Comparison of ENCODE assay signal across 13 cellular contexts in the genomic region with DNA sequence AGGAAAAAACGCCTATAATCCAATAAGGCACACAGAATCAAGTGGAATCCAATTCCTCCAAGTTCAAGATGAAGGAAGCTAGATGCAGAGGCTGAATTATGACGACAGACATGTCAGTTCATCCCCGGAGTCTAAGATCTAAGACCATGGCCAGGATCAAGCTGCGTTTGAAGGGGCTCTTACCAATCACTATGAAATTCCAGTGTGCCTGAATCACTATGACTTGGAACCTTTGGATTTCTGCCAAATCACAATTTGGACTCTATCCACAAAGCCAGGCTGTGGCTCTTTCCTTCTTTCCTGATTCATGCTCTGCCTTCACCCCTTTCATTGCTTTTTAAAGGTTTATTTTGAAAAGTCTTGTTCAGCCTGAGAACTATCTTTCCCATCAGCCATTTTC. TPM values are rescaled to one million over a fixed set of nuclear protein-coding genes. Genes with fewer than 3 reads are reported as not detected.
DNase-seq lines count a peak whose midpoint lies in the region; ATAC-seq and TF ChIP-seq lines count a peak whose summit lies in the region.
"Had no signal": no experiment of that assay in that cellular context is flagged by ENCODE, and none has a peak within 500 bp of the region (broad histone marks: within the 10 kb centered on the region; RNA-seq: fewer than 3 reads in every experiment).

No MANE protein-coding gene starts in this region.

- intact Hi-C loops in lower leg skin (cut with DNase I; ENCODE audit: low total_unique reads) (no loop called here), right lobe of liver (cut with DNase I) (no loop called here)

- no peaks in the 10 kb centered on the region for H3K4me1 ChIP-seq in right lobe of liver
- H3K4me1 ChIP-seq: vagina had no signal

- no peaks in the 10 kb centered on the region for H3K27me3 ChIP-seq in right lobe of liver
- H3K27me3 ChIP-seq: vagina had no signal

- DNase-seq in AG10803 (ENCODE audit: low read depth) (peak; percentile 76), HFFc6 (peak; percentile 94), astrocyte of the cerebellum (ENCODE audit: low read depth) (peak; percentile 83), lung microvascular endothelial cell (ENCODE audit: low read depth in 2 of 2) (peak; percentile 75), lower leg skin (ENCODE audit: low spot score in 2 of 2) (no peak), HT-29 (ENCODE audit: low spot score) (no peak), right lobe of liver (no peak)
- DNase-seq: activated CD8-positive, alpha-beta memory T cell treated with anti-CD3 and anti-CD28 coated beads for 24 hours; T-helper 17 cell had no signal

- in situ Hi-C loops in astrocyte of the cerebellum (cut with HindIII; ENCODE audit: low sequenced_read_pairs) = no loop called here

- TF ChIP-seq CTCF in AG10803 (conservative IDR thresholded peaks at IDR 0.05; ENCODE audit: low read length) (no peak), HFFc6 (IDR thresholded peaks at IDR 0.05) (no peak), astrocyte of the cerebellum (IDR thresholded peaks at IDR 0.05; ENCODE audit: low read depth, low read length, missing control alignments) (no peak), lower leg skin (IDR thresholded peaks at IDR 0.05) (no peak), right lobe of liver (IDR thresholded peaks at IDR 0.05) (no peak)

- H3K27me3 Mint-ChIP-seq in HFFc6 (ENCODE audit: insufficient read depth) = peaks cover 10% of the 10 kb centered on the region

- no peaks in the 10 kb centered on the region for H3K9me3 Mint-ChIP-seq in HFFc6
- H3K9me3 Mint-ChIP-seq: activated naive CD4-positive, alpha-beta T cell treated with anti-CD3 and anti-CD28 coated beads, Interleukin-2, amount 50 U/mL, for 72 hours had no signal

- no peak for TF ChIP-seq POLR2A in lower leg skin (IDR thresholded peaks at IDR 0.05)
- TF ChIP-seq POLR2A in right lobe of liver (IDR thresholded peaks at IDR 0.05) = no peak

- no peak for ATAC-seq in GM21447 (IDR thresholded peaks at IDR 0.05; ENCODE audit: unreplicated experiment)
- no peak for ATAC-seq in right lobe of liver
- ATAC-seq: activated naive CD4-positive, alpha-beta T cell treated with anti-CD3 and anti-CD28 coated beads, Interleukin-2, amount 50 U/mL, for 72 hours; T-helper 17 cell had no signal

- no peaks in the 10 kb centered on the region for H3K9me3 ChIP-seq in right lobe of liver
- H3K9me3 ChIP-seq: vagina had no signal

- no peaks in the 10 kb centered on the region for H3K36me3 Mint-ChIP-seq in HFFc6 (ENCODE audit: low read depth)

- H3K27ac ChIP-seq in right lobe of liver = no peak overlapping the region
- H3K27ac ChIP-seq: skin epidermis, vagina had no signal

- H3K4me3 ChIP-seq in AG10803 (ENCODE audit: low read length) (no peak overlapping the region), astrocyte of the cerebellum (ENCODE audit: low read depth, low read length) (no peak overlapping the region), lower leg skin (ENCODE audit: low read depth, poor library complexity, severe bottlenecking) (no peak overlapping the region), right lobe of liver (no peak overlapping the region)
- H3K4me3 ChIP-seq: skin epidermis, vagina had no signal

- 24 to 27% methylated on average over 4 of the region's 4 CpGs for WGBS in lower leg skin, 2 donors
- WGBS in right lobe of liver (ENCODE audit: insufficient coverage, low coverage, low lambda C conversion rate, missing lambda C conversion rate) = 35% methylated on average over 4 of the region's 4 CpGs

- H3K27ac Mint-ChIP-seq in HFFc6 = peak overlapping the region; percentile 64
- H3K27ac Mint-ChIP-seq: activated naive CD4-positive, alpha-beta T cell treated with anti-CD3 and anti-CD28 coated beads, Interleukin-2, amount 50 U/mL, for 72 hours; T-helper 17 cell had no signal

- H3K4me3 Mint-ChIP-seq in HFFc6 = peak overlapping the region; percentile 45
- H3K4me3 Mint-ChIP-seq: T-helper 17 cell had no signal

- no peaks in the 10 kb centered on the region for H3K36me3 ChIP-seq in right lobe of liver
- H3K36me3 ChIP-seq: vagina had no signal

- H3K4me1 Mint-ChIP-seq in HFFc6 (ENCODE audit: low read depth) = peaks cover 45% of the 10 kb centered on the region

RNA-seq across cellular contexts. Expression of a gene that starts 17.1 kb away (rescaled TPM):
- not detected for total RNA-seq in HFFc6 (2021; fragmentation: NEBNext Ultra II Directional; extraction: Animal tissue kit (Norgen Biotek cat#: 25700))
- not detected in 2 replicates for total RNA-seq in lung microvascular endothelial cell
- not detected for total RNA-seq in lower leg skin
- total RNA-seq in HT-29 (2014; rRNA removed; shearing (Covaris generic)) = not detected in 2 replicates
- not detected for total RNA-seq in right lobe of liver
- total RNA-seq: activated naive CD4-positive, alpha-beta T cell treated with anti-CD3 and anti-CD28 coated beads, Interleukin-2, amount 50 U/mL, for 72 hours; T-helper 17 cell; vagina had no signal

RNA-seq across cellular contexts. Expression of a gene that starts 27.1 kb away (rescaled TPM):
- total RNA-seq in HFFc6 (2021; fragmentation: NEBNext Ultra II Directional; extraction: Animal tissue kit (Norgen Biotek cat#: 25700)) = not detected
- total RNA-seq in lung microvascular endothelial cell (not detected in 2 replicates), lower leg skin (1 to 10 TPM in 1 of 4 donors, not detected in 3; 1.2 TPM), right lobe of liver (not detected)
- not detected in 2 replicates for total RNA-seq in HT-29 (2014; rRNA removed; shearing (Covaris generic))
- total RNA-seq: vagina had no signal

Comparison
In these comparisons a context has a peak if more than half of its experiments do, and no peak if none do; other contexts are left out.
1. DNase-seq: peak in AG10803 (single experiment), HFFc6 (single experiment), astrocyte of the cerebellum (single experiment) and lung microvascular endothelial cell (2 of 2); none in lower leg skin (0 of 2), HT-29 (single experiment) and right lobe of liver (0 of 3).